13 cellular contexts compared by ENCODE assay signal in the genomic region with DNA sequence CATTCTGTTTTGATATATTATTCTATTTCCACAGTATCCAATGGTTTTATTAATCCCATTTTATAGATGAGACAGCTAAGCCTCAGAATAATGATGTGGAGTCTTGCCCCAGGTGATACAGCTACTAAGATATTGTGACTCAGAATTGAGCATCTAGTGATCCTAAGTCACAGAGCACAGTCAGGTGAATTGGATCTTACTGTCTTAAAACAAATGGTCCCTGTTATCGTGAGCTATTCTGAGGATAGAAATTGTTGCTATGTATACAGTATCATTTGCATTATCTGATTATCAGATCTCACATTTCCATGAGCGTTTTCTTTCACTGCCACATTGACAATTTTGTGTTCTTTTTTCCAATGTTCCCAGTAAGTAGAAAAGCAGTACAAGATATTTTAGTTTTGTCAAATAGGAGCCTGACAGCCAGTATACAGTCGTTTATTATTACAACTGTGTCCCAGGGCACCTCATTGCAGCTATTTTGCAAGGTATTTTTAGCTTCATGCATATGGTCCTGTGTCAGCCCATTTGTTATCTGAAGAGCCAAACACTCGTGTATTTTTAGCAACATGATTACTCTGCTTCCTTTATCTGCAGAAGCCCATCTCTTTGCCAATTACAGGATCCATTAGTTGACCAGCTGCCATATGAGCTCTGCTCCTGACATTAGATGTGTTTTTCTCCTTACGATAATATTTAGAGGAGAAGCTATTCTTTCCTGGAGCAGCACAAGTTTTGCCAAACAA. TPM values are rescaled to one million over a fixed set of nuclear protein-coding genes. Genes with fewer than 3 reads are reported as not detected.
A peak's percentile ranks its signal among the peaks of the same experiment; 100 is the strongest.
DNase-seq lines count a peak whose midpoint lies in the region; ATAC-seq and TF ChIP-seq lines count a peak whose summit lies in the region.
"Had no signal": no experiment of that assay in that cellular context is flagged by ENCODE, and none has a peak within 500 bp of the region (broad histone marks: within the 10 kb centered on the region; RNA-seq: fewer than 3 reads in every experiment).

No MANE protein-coding gene starts in this region.

- DNase-seq in COR-L47 (lab: John Stamatoyannopoulos, UW) (peak; percentile 3), NCI-H146 treated with DMSO at 0.1 percent for 48 hours (lab: John Stamatoyannopoulos, UW; ENCODE audit: unreplicated experiment) (peak; percentile 77), NCI-H69 (lab: John Stamatoyannopoulos, UW) (peak; percentile 10), heart right ventricle (peak in 1 of 2 donors; percentile 14), upper lobe of left lung (no peak), omental fat pad (ENCODE audit: low spot score) (no peak)
- no peak for DNase-seq in central memory CD4-positive, alpha-beta T cell
- DNase-seq: Calu3; OCI-M1; stimulated activated CD4-positive, alpha-beta T cell treated with anti-CD3 and anti-CD28 coated beads, Interleukin-1b, Interleukin-23, amount 100 ng/mL, for 48 hours had no signal

- TF ChIP-seq CTCF in heart right ventricle (IDR thresholded peaks at IDR 0.05) = no peak
- TF ChIP-seq CTCF in upper lobe of left lung (IDR thresholded peaks at IDR 0.05) = no peak
- no peak for TF ChIP-seq CTCF in omental fat pad (IDR thresholded peaks at IDR 0.05)

- WGBS in heart right ventricle, 2 donors = 16 to 17% methylated on average over 5 of the region's 5 CpGs
- WGBS in upper lobe of left lung, 2 donors = 36 to 42% methylated on average over 5 of the region's 5 CpGs

- TF ChIP-seq POLR2A in upper lobe of left lung (IDR thresholded peaks at IDR 0.05) = no peak

- H3K36me3 ChIP-seq in heart right ventricle (no peaks in the 10 kb centered on the region), upper lobe of left lung (no peaks in the 10 kb centered on the region)

- intact Hi-C loops in heart right ventricle (cut with DNase I) = loop anchor here in 1 of 10 donors (1.0 kb wide), 1 partner anchor 24 kb away; no protein-coding TSS in a partner anchor

- peaks cover 0 to 9% (median 0%) of the 10 kb centered on the region in 9 donors for H3K4me1 ChIP-seq in heart right ventricle
- H3K4me1 ChIP-seq in upper lobe of left lung = no peaks in the 10 kb centered on the region

- H3K27me3 ChIP-seq in heart right ventricle (no peaks in the 10 kb centered on the region), upper lobe of left lung (no peaks in the 10 kb centered on the region)

- TF ChIP-seq EP300 in upper lobe of left lung (IDR thresholded peaks at IDR 0.05) = no peak

- ATAC-seq in heart right ventricle (peak; percentile 65 to 95 (median 89)), upper lobe of left lung (ENCODE audit: low FRiP score in 2 of 2) (no peak), omental fat pad (ENCODE audit: low FRiP score) (no peak), HG02610 (IDR thresholded peaks at IDR 0.05; ENCODE audit: unreplicated experiment) (no peak)

- H3K27ac ChIP-seq in heart right ventricle (peak overlapping the region in 7 of 10 donors; percentile 50 to 74 (median 65)), upper lobe of left lung (no peak overlapping the region)

- H3K9me3 ChIP-seq in heart right ventricle = peaks cover 0 to 15% (median 4%) of the 10 kb centered on the region in 11 donors
- H3K9me3 ChIP-seq in upper lobe of left lung = no peaks in the 10 kb centered on the region

- H3K4me3 ChIP-seq in heart right ventricle (peak overlapping the region in 1 of 10 donors; percentile 4), upper lobe of left lung (no peak overlapping the region)

RNA-seq across cellular contexts. Expression of a gene that starts 25.1 kb away (rescaled TPM):
- total RNA-seq in heart right ventricle (10 to 100 TPM in 4 of 10 donors, 1 to 10 TPM in 4, under 1 TPM in 2; 0.54 to 34.4 (median 6.3) TPM), upper lobe of left lung (10 to 100 TPM in 5 of 6 donors, 1 to 10 TPM in 1; 5.2 to 85.9 (median 21.8) TPM), omental fat pad (10 to 100 TPM in 1 of 4 donors, 1 to 10 TPM in 2, under 1 TPM in 1; 0.63 to 15.3 (median 7.2) TPM)
- polyA plus RNA-seq in heart right ventricle = 1 to 10 TPM; 1.3 to 3.4 TPM
- total RNA-seq: posterior vena cava had no signal
- polyA plus RNA-seq: AG04450 had no signal

Comparison
In these comparisons a context has a peak if more than half of its experiments do, and no peak if none do; other contexts are left out.
1. DNase-seq: peak in COR-L47 (single experiment), NCI-H146 treated with DMSO at 0.1 percent for 48 hours (single experiment) and NCI-H69 (single experiment); none in upper lobe of left lung (0 of 2), omental fat pad (single experiment) and central memory CD4-positive, alpha-beta T cell (single experiment).
2. ATAC-seq: peak in heart right ventricle (8 of 8); none in upper lobe of left lung (0 of 2), omental fat pad (single experiment) and HG02610 (single experiment).
3. H3K27ac ChIP-seq: peak in heart right ventricle (7 of 10); none in upper lobe of left lung (0 of 4).